In genomic region chr7:42700376-42701327, GRCh38 we compare ENCODE assay signal across 1 cellular context.
TF ChIP-seq lines count a peak whose summit lies in the region.

No MANE protein-coding gene starts in this region.

TF ChIP-seq in IMR-90, 13 proteins besides CTCF, POLR2A, EP300 and RAD21 (continued from another document):
- no peak for TF ChIP-seq USF2 (IDR thresholded peaks at IDR 0.05; ENCODE audit: low read depth, low read length)
